ENCODE assay signal across 1 cellular context in the genomic region with DNA sequence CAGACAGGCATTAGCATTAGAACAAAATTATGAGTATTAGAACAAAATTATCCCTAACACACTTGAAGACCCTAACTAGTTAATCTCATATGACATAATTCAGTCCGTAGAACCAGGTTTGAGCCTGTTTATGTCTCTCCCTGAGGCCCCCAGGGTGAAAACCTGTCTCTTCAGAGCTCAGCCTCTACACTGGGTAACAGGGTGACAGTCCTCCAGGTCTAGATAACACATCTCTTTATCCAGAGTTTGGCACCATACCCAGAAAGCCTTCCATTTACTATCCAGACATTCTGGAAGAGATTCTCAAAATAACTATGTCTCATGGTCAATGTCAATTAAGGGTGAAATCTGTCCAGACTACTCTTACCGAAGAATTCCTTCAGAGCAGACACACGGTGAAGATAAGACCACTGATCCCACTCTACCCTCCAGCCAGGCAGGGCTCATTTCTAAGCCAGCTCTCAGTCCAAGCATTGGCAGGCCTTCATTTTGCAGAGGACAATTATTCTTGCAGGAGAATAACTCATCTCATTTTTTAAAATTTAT.
A peak's percentile ranks its signal among the peaks of the same experiment; 100 is the strongest.
TF ChIP-seq lines count a peak whose summit lies in the region.

No MANE protein-coding gene starts in this region.

TF ChIP-seq in SK-N-SH, 30 proteins besides CTCF, POLR2A, EP300 and RAD21:
- TF ChIP-seq FOXJ3 (CRISPR knock-in tag; IDR thresholded peaks at IDR 0.05) (no peak), RCOR1 (IDR thresholded peaks at IDR 0.05; ENCODE audit: low read length) (peak; percentile 92), NRF1 (IDR thresholded peaks at IDR 0.05; ENCODE audit: low read depth, low read length) (no peak)
